ENCODE assay signal across 22 cellular contexts in genomic region chr18:78737006-78737915, GRCh38.
"Had no signal": no experiment of that assay in that cellular context is flagged by ENCODE, and none has a peak within 500 bp of the region (broad histone marks: within the 10 kb centered on the region; RNA-seq: fewer than 3 reads in every experiment).

No MANE protein-coding gene starts in this region.

- H3K9me3 ChIP-seq: esophagus muscularis mucosa, lower lobe of right lung had no signal

- H3K4me3 ChIP-seq: esophagus muscularis mucosa, lower lobe of right lung, tibial artery had no signal

- H3K4me1 Mint-ChIP-seq: activated B cell treated with CpG ODN at 0.5 μM for 24 hours; activated CD4-positive, alpha-beta T cell treated with anti-CD3 and anti-CD28 coated beads for 36 hours; activated naive CD4-positive, alpha-beta T cell treated with anti-CD3 and anti-CD28 coated beads, Interleukin-2, amount 10 ng/mL, durations not matched to agents 7 days and 5 days; neural crest cell; T-cell had no signal

- H3K27ac Mint-ChIP-seq: activated B cell treated with CpG ODN at 0.5 μM for 24 hours; activated CD4-positive, alpha-beta T cell treated with anti-CD3 and anti-CD28 coated beads for 36 hours; activated naive CD4-positive, alpha-beta T cell treated with anti-CD3 and anti-CD28 coated beads, Interleukin-2, amount 10 ng/mL, durations not matched to agents 7 days and 5 days; naive thymus-derived CD4-positive, alpha-beta T cell; progenitor cell of endocrine pancreas; stimulated activated naive CD8-positive, alpha-beta T cell treated with anti-CD3 and anti-CD28 coated beads, Interleukin-15, Interleukin-2, amounts not matched to agents 100 ng/mL and 50 ng/mL, for 24 hours; T-cell; T-helper 2 cell treated with Interferon-gamma antibody and Interleukin-4, amounts not matched to agents 5 μg/mL and 100 μg/mL, for 36 hours had no signal

- H3K4me1 ChIP-seq: esophagus muscularis mucosa, lower lobe of right lung, tibial artery had no signal

- H3K9me3 Mint-ChIP-seq: activated B cell treated with CpG ODN at 0.5 μM for 24 hours; neural crest cell; stimulated activated naive CD8-positive, alpha-beta T cell treated with anti-CD3 and anti-CD28 coated beads, Interleukin-15, Interleukin-2, amounts not matched to agents 100 ng/mL and 50 ng/mL, for 24 hours; T-helper 2 cell treated with Interferon-gamma antibody and Interleukin-4, amounts not matched to agents 5 μg/mL and 100 μg/mL, for 36 hours had no signal

- H3K36me3 ChIP-seq: esophagus muscularis mucosa, lower lobe of right lung, tibial artery had no signal

- H3K27me3 ChIP-seq: tibial artery had no signal

- ATAC-seq: activated CD4-positive, alpha-beta T cell treated with anti-CD3 and anti-CD28 coated beads for 36 hours; naive thymus-derived CD4-positive, alpha-beta T cell; T-cell had no signal

- DNase-seq: activated B cell treated with CpG ODN at 0.5 μM for 24 hours; activated CD4-positive, alpha-beta T cell treated with anti-CD3 and anti-CD28 coated beads for 36 hours; activated CD4-positive, alpha-beta T cell treated with anti-CD3 and anti-CD28 coated beads, Interleukin-2, amount 50 U/mL, for 4 hours; activated naive CD4-positive, alpha-beta T cell treated with anti-CD3 and anti-CD28 coated beads, Interleukin-2, amount 10 ng/mL, durations not matched to agents 7 days and 5 days; activated T-cell treated with anti-CD3 and anti-CD28 coated beads, Interleukin-2, amount 50 U/mL, for 48 hours; amygdala; caudate nucleus; effector memory CD4-positive, alpha-beta T cell; glutamatergic neuron; hippocampal formation; lower lobe of right lung; naive thymus-derived CD4-positive, alpha-beta T cell had no signal

- H3K27ac ChIP-seq: esophagus muscularis mucosa, lower lobe of right lung, tibial artery had no signal

- H3K36me3 Mint-ChIP-seq: activated naive CD4-positive, alpha-beta T cell treated with anti-CD3 and anti-CD28 coated beads, Interleukin-2, amount 10 ng/mL, durations not matched to agents 7 days and 5 days; naive thymus-derived CD4-positive, alpha-beta T cell; T-cell had no signal

- FAIRE-seq: endothelial cell of umbilical vein, frontal cortex, urothelium cell line had no signal

- H3K27me3 Mint-ChIP-seq: activated B cell treated with CpG ODN at 0.5 μM for 24 hours; activated CD4-positive, alpha-beta T cell treated with anti-CD3 and anti-CD28 coated beads for 36 hours; activated naive CD4-positive, alpha-beta T cell treated with anti-CD3 and anti-CD28 coated beads, Interleukin-2, amount 10 ng/mL, durations not matched to agents 7 days and 5 days; stimulated activated naive CD8-positive, alpha-beta T cell treated with anti-CD3 and anti-CD28 coated beads, Interleukin-15, Interleukin-2, amounts not matched to agents 100 ng/mL and 50 ng/mL, for 24 hours had no signal

- H3K4me3 Mint-ChIP-seq: activated B cell treated with CpG ODN at 0.5 μM for 24 hours; activated CD4-positive, alpha-beta T cell treated with anti-CD3 and anti-CD28 coated beads for 36 hours; activated naive CD4-positive, alpha-beta T cell treated with anti-CD3 and anti-CD28 coated beads, Interleukin-2, amount 10 ng/mL, durations not matched to agents 7 days and 5 days; naive thymus-derived CD4-positive, alpha-beta T cell; neural crest cell; stimulated activated naive CD8-positive, alpha-beta T cell treated with anti-CD3 and anti-CD28 coated beads, Interleukin-15, Interleukin-2, amounts not matched to agents 100 ng/mL and 50 ng/mL, for 24 hours; T-cell; T-helper 2 cell treated with Interferon-gamma antibody and Interleukin-4, amounts not matched to agents 5 μg/mL and 100 μg/mL, for 36 hours had no signal
